Comparison of ENCODE assay signal across 34 cellular contexts in genomic region chr3:193674714-193675113, GRCh38.
"Had no signal": no experiment of that assay in that cellular context is flagged by ENCODE, and none has a peak within 500 bp of the region (broad histone marks: within the 10 kb centered on the region; RNA-seq: fewer than 3 reads in every experiment).

No MANE protein-coding gene starts in this region.

- H3K27me3 ChIP-seq: ascending aorta, breast epithelium, cardiac muscle cell, dorsolateral prefrontal cortex, esophagus muscularis mucosa, gastroesophageal sphincter, heart right ventricle had no signal

- DNase-seq: activated CD4-positive, alpha-beta memory T cell treated with anti-CD3 and anti-CD28 coated beads, Interleukin-2, amount 10 ng/mL, durations not matched to agents 7 days and 5 days; activated CD4-positive, alpha-beta T cell treated with anti-CD3 and anti-CD28 coated beads for 36 hours; activated CD4-positive, alpha-beta T cell treated with anti-CD3 and anti-CD28 coated beads, Interleukin-2, amount 10 ng/mL, durations not matched to agents 7 days and 5 days; activated CD4-positive, alpha-beta T cell treated with anti-CD3 and anti-CD28 coated beads, Interleukin-2, amount 50 U/mL, for 4 hours; activated CD4-positive, CD25-positive, alpha-beta regulatory T cell; activated CD4-positive, CD25-positive, alpha-beta regulatory T cell treated with anti-CD3 and anti-CD28 coated beads, Interleukin-2, amount 50 U/mL, for 72 hours; activated CD8-positive, alpha-beta memory T cell treated with anti-CD3 and anti-CD28 coated beads, Interleukin-2, amount 50 U/mL, for 48 hours; activated gamma-delta T cell; activated naive CD4-positive, alpha-beta T cell; activated naive CD4-positive, alpha-beta T cell treated with anti-CD3 and anti-CD28 coated beads, Interleukin-2, amount 10 ng/mL, durations not matched to agents 7 days and 5 days; activated naive CD8-positive, alpha-beta T cell treated with anti-CD3 and anti-CD28 coated beads, Interleukin-2, amount 10 ng/mL, durations not matched to agents 7 days and 5 days; activated T-cell treated with anti-CD3 and anti-CD28 coated beads for 4 hours; activated T-cell treated with anti-CD3 and anti-CD28 coated beads, Interleukin-2, amount 50 U/mL, for 24 hours; activated T-cell treated with anti-CD3 and anti-CD28 coated beads, Interleukin-2, amount 50 U/mL, for 72 hours; central memory CD4-positive, alpha-beta T cell; cerebellar nuclear complex; dorsolateral prefrontal cortex; effector memory CD4-positive, alpha-beta T cell; endodermal cell; foreskin melanocyte; heart right ventricle; T-helper 1 cell; T-helper 17 cell; T1000 had no signal

- ATAC-seq: activated CD4-positive, alpha-beta T cell treated with anti-CD3 and anti-CD28 coated beads for 36 hours; activated naive CD4-positive, alpha-beta T cell treated with anti-CD3 and anti-CD28 coated beads, Interleukin-2, amount 50 U/mL, for 72 hours; activated T-cell treated with anti-CD3 and anti-CD28 coated beads, Interleukin-2, amount 50 U/mL, for 72 hours; gastroesophageal sphincter; heart right ventricle; T-helper 17 cell had no signal

- H3K4me3 ChIP-seq: ascending aorta, breast epithelium, cardiac muscle cell, coronary artery, dorsolateral prefrontal cortex, esophagus muscularis mucosa, gastroesophageal sphincter, heart right ventricle had no signal

- H3K27ac Mint-ChIP-seq: activated CD4-positive, alpha-beta memory T cell treated with anti-CD3 and anti-CD28 coated beads, Interleukin-2, amount 10 ng/mL, durations not matched to agents 7 days and 5 days; activated CD4-positive, alpha-beta T cell treated with anti-CD3 and anti-CD28 coated beads for 36 hours; activated CD4-positive, alpha-beta T cell treated with anti-CD3 and anti-CD28 coated beads, Interleukin-2, amount 10 ng/mL, durations not matched to agents 7 days and 5 days; activated naive CD4-positive, alpha-beta T cell treated with anti-CD3 and anti-CD28 coated beads, Interleukin-2, amount 10 ng/mL, durations not matched to agents 7 days and 5 days; activated naive CD4-positive, alpha-beta T cell treated with anti-CD3 and anti-CD28 coated beads, Interleukin-2, amount 50 U/mL, for 72 hours; activated naive CD8-positive, alpha-beta T cell treated with anti-CD3 and anti-CD28 coated beads, Interleukin-2, amount 10 ng/mL, durations not matched to agents 7 days and 5 days; activated T-cell treated with anti-CD3 and anti-CD28 coated beads, Interleukin-2, amount 50 U/mL, for 24 hours; activated T-cell treated with anti-CD3 and anti-CD28 coated beads, Interleukin-2, amount 50 U/mL, for 72 hours; brain; dendritic cell treated with granulocyte-macrophage colony-stimulating factor and Interleukin-4, amounts not matched to agents 40 ng/mL and 50 ng/mL, for 4 days; T-helper 17 cell; T-helper 2 cell treated with Interferon-gamma antibody and Interleukin-4, amounts not matched to agents 5 μg/mL and 100 μg/mL, for 36 hours had no signal

- H3K4me1 ChIP-seq: ascending aorta, breast epithelium, esophagus muscularis mucosa, heart right ventricle had no signal

- H3K9me3 ChIP-seq: ascending aorta, breast epithelium, esophagus muscularis mucosa, gastroesophageal sphincter, heart right ventricle had no signal

- H3K9me3 Mint-ChIP-seq: activated CD4-positive, alpha-beta memory T cell treated with anti-CD3 and anti-CD28 coated beads, Interleukin-2, amount 10 ng/mL, durations not matched to agents 7 days and 5 days; activated CD4-positive, alpha-beta T cell treated with anti-CD3 and anti-CD28 coated beads, Interleukin-2, amount 10 ng/mL, durations not matched to agents 7 days and 5 days; activated naive CD4-positive, alpha-beta T cell treated with anti-CD3 and anti-CD28 coated beads, Interleukin-2, amount 10 ng/mL, durations not matched to agents 7 days and 5 days; activated naive CD4-positive, alpha-beta T cell treated with anti-CD3 and anti-CD28 coated beads, Interleukin-2, amount 50 U/mL, for 72 hours; activated naive CD8-positive, alpha-beta T cell treated with anti-CD3 and anti-CD28 coated beads, Interleukin-2, amount 10 ng/mL, durations not matched to agents 7 days and 5 days; activated T-cell treated with anti-CD3 and anti-CD28 coated beads, Interleukin-2, amount 50 U/mL, for 24 hours; activated T-cell treated with anti-CD3 and anti-CD28 coated beads, Interleukin-2, amount 50 U/mL, for 72 hours; brain; dendritic cell treated with granulocyte-macrophage colony-stimulating factor and Interleukin-4, amounts not matched to agents 40 ng/mL and 50 ng/mL, for 4 days; endodermal cell; T-helper 2 cell treated with Interferon-gamma antibody and Interleukin-4, amounts not matched to agents 5 μg/mL and 100 μg/mL, for 36 hours had no signal

- H3K4me1 Mint-ChIP-seq: activated CD4-positive, alpha-beta T cell treated with anti-CD3 and anti-CD28 coated beads, Interleukin-2, amount 10 ng/mL, durations not matched to agents 7 days and 5 days; activated naive CD4-positive, alpha-beta T cell treated with anti-CD3 and anti-CD28 coated beads, Interleukin-2, amount 10 ng/mL, durations not matched to agents 7 days and 5 days; activated naive CD8-positive, alpha-beta T cell treated with anti-CD3 and anti-CD28 coated beads, Interleukin-2, amount 10 ng/mL, durations not matched to agents 7 days and 5 days had no signal

- H3K27ac ChIP-seq: ascending aorta, breast epithelium, cardiac muscle cell, coronary artery, esophagus muscularis mucosa, gastroesophageal sphincter, heart right ventricle had no signal

- H3K27me3 Mint-ChIP-seq: activated CD4-positive, alpha-beta memory T cell treated with anti-CD3 and anti-CD28 coated beads, Interleukin-2, amount 10 ng/mL, durations not matched to agents 7 days and 5 days; activated CD4-positive, alpha-beta T cell treated with anti-CD3 and anti-CD28 coated beads for 36 hours; activated CD4-positive, alpha-beta T cell treated with anti-CD3 and anti-CD28 coated beads, Interleukin-2, amount 10 ng/mL, durations not matched to agents 7 days and 5 days; activated naive CD4-positive, alpha-beta T cell treated with anti-CD3 and anti-CD28 coated beads, Interleukin-2, amount 10 ng/mL, durations not matched to agents 7 days and 5 days; activated naive CD8-positive, alpha-beta T cell treated with anti-CD3 and anti-CD28 coated beads, Interleukin-2, amount 10 ng/mL, durations not matched to agents 7 days and 5 days; activated T-cell treated with anti-CD3 and anti-CD28 coated beads, Interleukin-2, amount 50 U/mL, for 24 hours; brain; dendritic cell treated with granulocyte-macrophage colony-stimulating factor and Interleukin-4, amounts not matched to agents 40 ng/mL and 50 ng/mL, for 4 days; T-helper 17 cell had no signal

- H3K4me3 Mint-ChIP-seq: activated CD4-positive, alpha-beta memory T cell treated with anti-CD3 and anti-CD28 coated beads, Interleukin-2, amount 10 ng/mL, durations not matched to agents 7 days and 5 days; activated CD4-positive, alpha-beta T cell treated with anti-CD3 and anti-CD28 coated beads for 36 hours; activated CD4-positive, alpha-beta T cell treated with anti-CD3 and anti-CD28 coated beads, Interleukin-2, amount 10 ng/mL, durations not matched to agents 7 days and 5 days; activated naive CD4-positive, alpha-beta T cell treated with anti-CD3 and anti-CD28 coated beads, Interleukin-2, amount 10 ng/mL, durations not matched to agents 7 days and 5 days; activated naive CD8-positive, alpha-beta T cell treated with anti-CD3 and anti-CD28 coated beads, Interleukin-2, amount 10 ng/mL, durations not matched to agents 7 days and 5 days; activated T-cell treated with anti-CD3 and anti-CD28 coated beads, Interleukin-2, amount 50 U/mL, for 24 hours; activated T-cell treated with anti-CD3 and anti-CD28 coated beads, Interleukin-2, amount 50 U/mL, for 72 hours; brain; dendritic cell treated with granulocyte-macrophage colony-stimulating factor and Interleukin-4, amounts not matched to agents 40 ng/mL and 50 ng/mL, for 4 days; endodermal cell; T-helper 17 cell; T-helper 2 cell treated with Interferon-gamma antibody and Interleukin-4, amounts not matched to agents 5 μg/mL and 100 μg/mL, for 36 hours had no signal

- H3K36me3 ChIP-seq: breast epithelium, cardiac muscle cell had no signal
